In the genomic region with DNA sequence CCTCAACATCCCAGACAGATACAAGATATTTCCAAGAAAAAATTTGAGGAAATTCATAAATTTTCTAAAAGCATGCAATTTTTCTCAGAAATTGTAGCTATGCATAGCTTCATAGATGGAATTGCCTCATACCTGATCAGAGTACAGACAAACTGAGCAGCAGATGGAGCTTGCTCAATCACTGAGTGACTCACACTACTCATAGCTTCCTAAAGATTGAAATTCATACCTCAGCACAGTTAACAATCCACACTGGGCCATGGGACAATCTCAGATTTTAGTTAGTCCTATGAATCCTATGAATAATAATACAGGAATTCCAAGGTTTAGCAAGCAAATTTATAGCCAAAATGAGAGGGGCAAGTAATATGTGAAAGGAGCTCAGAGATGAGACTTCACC, we compare ENCODE assay signal across 15 cellular contexts.
DNase-seq lines count a peak whose midpoint lies in the region; ATAC-seq and TF ChIP-seq lines count a peak whose summit lies in the region.
"Had no signal": no experiment of that assay in that cellular context is flagged by ENCODE, and none has a peak within 500 bp of the region (broad histone marks: within the 10 kb centered on the region; RNA-seq: fewer than 3 reads in every experiment).

No MANE protein-coding gene starts in this region.

- H3K4me3 ChIP-seq in RWPE2 (ENCODE audit: severe bottlenecking), result no peak overlapping the region
- no peak overlapping the region for H3K4me3 ChIP-seq in fibroblast of mammary gland (ENCODE audit: control insufficient read depth, low read depth, low read length)
- H3K4me3 ChIP-seq in left ventricle myocardium inferior, result no peak overlapping the region
- H3K4me3 ChIP-seq: A549 had no signal

- H3K36me3 ChIP-seq in RWPE2 (ENCODE audit: low read depth), result no peaks in the 10 kb centered on the region
- no peaks in the 10 kb centered on the region for H3K36me3 ChIP-seq in left ventricle myocardium inferior

- DNase-seq in NOMO-1 treated with DMSO at 0.1 percent for 48 hours (lab: John Stamatoyannopoulos, UW; ENCODE audit: unreplicated experiment) (peak; percentile 30), NOMO-1 treated with dmso at 0.1 percent for 144 hours (lab: John Stamatoyannopoulos, UW; ENCODE audit: unreplicated experiment) (no peak), RWPE2 (ENCODE audit: low spot score) (no peak), fibroblast of mammary gland (ENCODE audit: low read depth) (peak; percentile 93), superior temporal gyrus (ENCODE audit: extremely low spot score) (peak; percentile 46), left ventricle myocardium inferior (no peak)
- DNase-seq: activated CD4-positive, alpha-beta T cell treated with anti-CD3 and anti-CD28 coated beads, Interleukin-2, amount 50 U/mL, for 48 hours; activated naive CD4-positive, alpha-beta T cell treated with anti-CD3 and anti-CD28 coated beads, Interleukin-2, amount 10 ng/mL, durations not matched to agents 7 days and 5 days; dermis blood vessel endothelial cell; NCI-H1092 treated with DMSO at 0.1 percent for 48 hours; NCI-H774; substantia nigra had no signal

- ATAC-seq in RWPE2 (ENCODE audit: low read depth) (peak; percentile 99), GM18858 (IDR thresholded peaks at IDR 0.05; ENCODE audit: unreplicated experiment) (no peak), HG02759 (IDR thresholded peaks at IDR 0.05; ENCODE audit: unreplicated experiment) (no peak)
- ATAC-seq: A549 had no signal

- H3K27me3 ChIP-seq in RWPE2 (ENCODE audit: insufficient read depth, poor library complexity, severe bottlenecking), result no peaks in the 10 kb centered on the region
- H3K27me3 ChIP-seq in left ventricle myocardium inferior (ENCODE audit: low read depth), result no peaks in the 10 kb centered on the region

- H3K27ac ChIP-seq in RWPE2 (ENCODE audit: poor library complexity, severe bottlenecking) (peak overlapping the region; percentile 12), left ventricle myocardium inferior (replicated peaks) (no peak overlapping the region)
- H3K27ac ChIP-seq: A549 had no signal

- intact Hi-C loops in left ventricle myocardium inferior (cut with micrococcal nuclease), result no loop called here

- TF ChIP-seq CTCF in RWPE2 (IDR thresholded peaks at IDR 0.05; ENCODE audit: poor library complexity, severe bottlenecking) (no peak), fibroblast of mammary gland (conservative IDR thresholded peaks at IDR 0.05; ENCODE audit: control insufficient read depth, insufficient read depth, low read depth, low read length) (no peak), left ventricle myocardium inferior (IDR thresholded peaks at IDR 0.05; ENCODE audit: borderline replicate concordance) (no peak)

- H3K9me3 ChIP-seq in RWPE2 (ENCODE audit: severe bottlenecking) (no peaks in the 10 kb centered on the region), left ventricle myocardium inferior (replicated peaks) (no peaks in the 10 kb centered on the region)
- H3K9me3 ChIP-seq: A549 had no signal

- H3K4me1 ChIP-seq in RWPE2 (ENCODE audit: insufficient read depth, poor library complexity, severe bottlenecking), result no peaks in the 10 kb centered on the region
- peaks cover 11% of the 10 kb centered on the region for H3K4me1 ChIP-seq in left ventricle myocardium inferior
- H3K4me1 ChIP-seq: A549 had no signal

Comparison
In these comparisons a context has a peak if more than half of its experiments do, and no peak if none do; other contexts are left out.
1. DNase-seq: peak in NOMO-1 treated with DMSO at 0.1 percent for 48 hours (single experiment), fibroblast of mammary gland (single experiment) and superior temporal gyrus (single experiment); none in NOMO-1 treated with dmso at 0.1 percent for 144 hours (single experiment), RWPE2 (single experiment) and left ventricle myocardium inferior (single experiment).